ENCODE assay signal across 17 cellular contexts in the genomic region with DNA sequence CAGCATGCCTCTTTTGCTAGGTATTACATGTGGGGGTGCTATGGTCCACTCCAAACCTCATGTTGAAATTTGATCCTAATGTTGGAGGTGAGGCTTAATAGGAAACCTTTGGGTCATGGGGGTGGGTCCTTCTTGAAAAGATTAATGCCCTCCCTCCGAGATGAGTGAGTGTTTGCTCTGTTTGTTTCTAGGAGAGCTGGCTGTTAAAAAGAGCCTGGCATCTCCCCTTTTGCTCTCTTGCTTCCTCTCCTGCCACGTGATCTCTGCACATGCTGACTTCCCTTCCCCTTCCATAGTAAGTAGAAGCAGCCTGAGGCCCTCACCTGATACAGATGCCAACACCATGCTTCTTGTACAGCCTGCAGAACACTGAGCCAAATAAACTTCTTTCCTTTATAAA.
DNase-seq lines count a peak whose midpoint lies in the region; ATAC-seq, FAIRE-seq and TF ChIP-seq lines count a peak whose summit lies in the region.
"Had no signal": no experiment of that assay in that cellular context is flagged by ENCODE, and none has a peak within 500 bp of the region (broad histone marks: within the 10 kb centered on the region; RNA-seq: fewer than 3 reads in every experiment).

No MANE protein-coding gene starts in this region.

- TF ChIP-seq CTCF in OCI-LY3 (IDR thresholded peaks at IDR 0.05; ENCODE audit: low read depth, low read length) (no peak), nephron progenitor cell (IDR thresholded peaks at IDR 0.05) (no peak), D721Med (IDR thresholded peaks at IDR 0.05; ENCODE audit: insufficient read depth, missing control alignments) (no peak)

- ATAC-seq in HG03108 (IDR thresholded peaks at IDR 0.05; ENCODE audit: unreplicated experiment) = no peak
- no peak for ATAC-seq in stimulated activated memory B cell treated with anti-CD40 and anti-IgM and Interleukin-4, amounts not matched to agents 10 μg/mL and 1 μg/mL and 100 μg/mL, for 72 hours

- H3K9ac ChIP-seq in OCI-LY3 (ENCODE audit: low read length) = no peak overlapping the region
- H3K9ac ChIP-seq: BLaER1 treated with 17β-estradiol and CSF1 and Interleukin-3, amounts not matched to agents 10 nM and 100 nM had no signal

- no peaks in the 10 kb centered on the region for H3K36me3 ChIP-seq in OCI-LY3 (replicated peaks; ENCODE audit: low read depth, low read length)
- H3K36me3 ChIP-seq: BLaER1 treated with 17β-estradiol and CSF1 and Interleukin-3, amounts not matched to agents 10 nM and 100 nM had no signal

- H3K4me3 ChIP-seq in OCI-LY3 (ENCODE audit: low read length) = no peak overlapping the region
- H3K4me3 ChIP-seq: BLaER1 treated with 17β-estradiol and CSF1 and Interleukin-3, amounts not matched to agents 10 nM and 100 nM; PC-9; SK-N-MC had no signal

- peaks cover 15% of the 10 kb centered on the region for H3K9me3 Mint-ChIP-seq in nephron progenitor cell
- no peaks in the 10 kb centered on the region for H3K9me3 Mint-ChIP-seq in stimulated activated memory B cell treated with anti-CD40 and anti-IgM and Interleukin-4, amounts not matched to agents 10 μg/mL and 1 μg/mL and 100 μg/mL, for 72 hours
- H3K9me3 Mint-ChIP-seq: HFFc6 had no signal

- H3K79me2 ChIP-seq in OCI-LY3 (ENCODE audit: low read length) = no peaks in the 10 kb centered on the region

- H3K4me2 ChIP-seq in OCI-LY3 (ENCODE audit: low read length) = no peak overlapping the region
- H3K4me2 ChIP-seq: BLaER1 treated with 17β-estradiol and CSF1 and Interleukin-3, amounts not matched to agents 10 nM and 100 nM had no signal

- H3K27ac Mint-ChIP-seq in nephron progenitor cell = peak overlapping the region; percentile 57
- H3K27ac Mint-ChIP-seq in stimulated activated memory B cell treated with anti-CD40 and anti-IgM and Interleukin-4, amounts not matched to agents 10 μg/mL and 1 μg/mL and 100 μg/mL, for 72 hours = no peak overlapping the region
- H3K27ac Mint-ChIP-seq: HFFc6 had no signal

- H3K4me1 ChIP-seq in OCI-LY3 (ENCODE audit: low read length) = peaks cover 4% of the 10 kb centered on the region; the same call in 1 of the 2 replicates
- H3K4me1 ChIP-seq: BLaER1 treated with 17β-estradiol and CSF1 and Interleukin-3, amounts not matched to agents 10 nM and 100 nM had no signal

- H2AFZ ChIP-seq in OCI-LY3 (ENCODE audit: low read depth, low read length) = 0 out of 2 replicates have a peak overlapping the region, but pooled peaks have one; percentile 32
- H2AFZ ChIP-seq: PC-9 had no signal

- H3K9me3 ChIP-seq in OCI-LY3 (ENCODE audit: insufficient read depth, low read length) = no peaks in the 10 kb centered on the region

- H4K20me1 ChIP-seq in OCI-LY3 (ENCODE audit: insufficient read depth, low read length) = no peaks in the 10 kb centered on the region
- H4K20me1 ChIP-seq: BLaER1 treated with 17β-estradiol and CSF1 and Interleukin-3, amounts not matched to agents 10 nM and 100 nM had no signal

- H3K27ac ChIP-seq in OCI-LY3 (ENCODE audit: low read length) = no peak overlapping the region
- H3K27ac ChIP-seq: BLaER1 treated with 17β-estradiol and CSF1 and Interleukin-3, amounts not matched to agents 10 nM and 100 nM; SK-N-MC had no signal

- no peak for FAIRE-seq in D721Med (lab: Jason Lieb, UNC)

- H3K27me3 Mint-ChIP-seq in nephron progenitor cell (ENCODE audit: low read depth, poor library complexity) = no peaks in the 10 kb centered on the region
- H3K27me3 Mint-ChIP-seq in stimulated activated memory B cell treated with anti-CD40 and anti-IgM and Interleukin-4, amounts not matched to agents 10 μg/mL and 1 μg/mL and 100 μg/mL, for 72 hours = no peaks in the 10 kb centered on the region

- H3K4me3 Mint-ChIP-seq in nephron progenitor cell = no peak overlapping the region
- H3K4me3 Mint-ChIP-seq in stimulated activated memory B cell treated with anti-CD40 and anti-IgM and Interleukin-4, amounts not matched to agents 10 μg/mL and 1 μg/mL and 100 μg/mL, for 72 hours = no peak overlapping the region
- H3K4me3 Mint-ChIP-seq: HFFc6 had no signal

- H3K36me3 Mint-ChIP-seq in nephron progenitor cell (ENCODE audit: low read depth) = peaks cover 23% of the 10 kb centered on the region
- H3K36me3 Mint-ChIP-seq in stimulated activated memory B cell treated with anti-CD40 and anti-IgM and Interleukin-4, amounts not matched to agents 10 μg/mL and 1 μg/mL and 100 μg/mL, for 72 hours = no peaks in the 10 kb centered on the region

- no peaks in the 10 kb centered on the region for H3K27me3 ChIP-seq in OCI-LY3 (ENCODE audit: low read depth, low read length)
- H3K27me3 ChIP-seq: BLaER1 treated with 17β-estradiol and CSF1 and Interleukin-3, amounts not matched to agents 10 nM and 100 nM had no signal

- peaks cover 70% of the 10 kb centered on the region for H3K4me1 Mint-ChIP-seq in nephron progenitor cell
- no peaks in the 10 kb centered on the region for H3K4me1 Mint-ChIP-seq in stimulated activated memory B cell treated with anti-CD40 and anti-IgM and Interleukin-4, amounts not matched to agents 10 μg/mL and 1 μg/mL and 100 μg/mL, for 72 hours

- DNase-seq in NCI-H1417 (lab: John Stamatoyannopoulos, UW) = peak in 2 of 3 experiments; percentile 41 to 65
- no peak for DNase-seq in NCI-H1417 treated with DMSO at 0.1 percent for 48 hours (lab: John Stamatoyannopoulos, UW)
- peak; percentile 21 for DNase-seq in NCI-H128 (lab: John Stamatoyannopoulos, UW; ENCODE audit: unreplicated experiment)
- no peak for DNase-seq in nephron progenitor cell
- DNase-seq in D721Med (ENCODE audit: insufficient read length, low spot score) = no peak
- DNase-seq: 8988T, HFFc6, MM.1S, NCI-H1105, NCI-H2081 treated with DMSO at 0.1 percent for 48 hours, T-helper 1 cell had no signal

Comparison
In these comparisons a context has a peak if more than half of its experiments do, and no peak if none do; other contexts are left out.
1. DNase-seq: peak in NCI-H1417 (2 of 3) and NCI-H128 (single experiment); none in NCI-H1417 treated with DMSO at 0.1 percent for 48 hours (single experiment), nephron progenitor cell (single experiment) and D721Med (single experiment).